In the genomic region with DNA sequence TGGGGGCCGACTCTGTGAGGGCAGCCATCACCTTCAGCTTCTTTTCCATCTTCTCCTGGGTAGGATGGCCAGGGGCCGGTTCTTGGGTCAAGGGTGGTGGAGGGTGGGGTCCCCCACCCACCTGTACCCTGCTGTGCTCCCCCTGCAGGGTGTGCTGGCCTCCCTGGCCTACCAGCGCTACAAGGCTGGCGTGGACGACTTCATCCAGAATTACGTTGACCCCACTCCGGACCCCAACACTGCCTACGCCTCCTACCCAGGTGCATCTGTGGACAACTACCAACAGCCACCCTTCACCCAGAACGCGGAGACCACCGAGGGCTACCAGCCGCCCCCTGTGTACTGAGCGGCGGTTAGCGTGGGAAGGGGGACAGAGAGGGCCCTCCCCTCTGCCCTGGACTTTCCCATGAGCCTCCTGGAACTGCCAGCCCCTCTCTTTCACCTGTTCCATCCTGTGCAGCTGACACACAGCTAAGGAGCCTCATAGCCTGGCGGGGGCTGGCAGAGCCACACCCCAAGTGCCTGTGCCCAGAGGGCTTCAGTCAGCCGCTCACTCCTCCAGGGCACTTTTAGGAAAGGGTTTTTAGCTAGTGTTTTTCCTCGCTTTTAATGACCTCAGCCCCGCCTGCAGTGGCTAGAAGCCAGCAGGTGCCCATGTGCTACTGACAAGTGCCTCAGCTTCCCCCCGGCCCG, we compare ENCODE assay signal across 12 cellular contexts. TPM values are rescaled to one million over a fixed set of nuclear protein-coding genes. Genes with fewer than 3 reads are reported as not detected.
DNase-seq lines count a peak whose midpoint lies in the region; ATAC-seq, FAIRE-seq and TF ChIP-seq lines count a peak whose summit lies in the region.
"Not testable (repeated sequence)": the region's sequence is repeated elsewhere in the genome, so short reads cannot be mapped to it uniquely, and the experiment has no call there.
"Had no signal": no experiment of that assay in that cellular context is flagged by ENCODE, and none has a peak within 500 bp of the region (broad histone marks: within the 10 kb centered on the region; RNA-seq: fewer than 3 reads in every experiment).

No MANE protein-coding gene starts in this region.

- intact Hi-C loops in HCT116 (cut with micrococcal nuclease); activated CD4-positive, alpha-beta T cell treated with anti-CD3 and anti-CD28 coated beads, Interleukin-2, amount 10 ng/mL, durations not matched to agents 24 days and 14 days (cut with micrococcal nuclease); K562 (cut with micrococcal nuclease); left ventricle myocardium inferior (cut with micrococcal nuclease): not testable (repeated sequence)

- H3K4me3 ChIP-seq in HCT116 (replicated peaks in 1 of 2; ENCODE audit: low read depth in 1 of 2, low read length in 2 of 2); NT2/D1 (ENCODE audit: insufficient read length, low read depth); K562: not testable (repeated sequence)
- peak overlapping the region; percentile 29 for H3K4me3 ChIP-seq in left ventricle myocardium inferior

- not testable (repeated sequence) for H3K9me3 ChIP-seq in HCT116 (ENCODE audit: control insufficient read depth in 1 of 2, insufficient read depth in 1 of 2, low read depth in 1 of 2, low read length in 2 of 2); NT2/D1 (ENCODE audit: insufficient read depth, low read length); K562 (replicated peaks; ENCODE audit: control insufficient read depth, insufficient read depth, low read depth, low read length); left ventricle myocardium inferior (replicated peaks)

- TF ChIP-seq CTCF in C4-2B (conservative IDR thresholded peaks at IDR 0.05); HCT116 (IDR thresholded peaks at IDR 0.05 in 2 of 3, conservative IDR thresholded peaks at IDR 0.05 in 1 of 3; ENCODE audit: borderline replicate concordance in 1 of 3, insufficient read depth in 1 of 3, low read depth in 2 of 3, low read length in 2 of 3); K562 (IDR thresholded peaks at IDR 0.05 in 2 of 3, conservative IDR thresholded peaks at IDR 0.05 in 1 of 3; ENCODE audit: insufficient read depth in 2 of 3, low read depth in 1 of 3, low read length in 3 of 3); left ventricle myocardium inferior (IDR thresholded peaks at IDR 0.05; ENCODE audit: borderline replicate concordance); neural crest cell (conservative IDR thresholded peaks at IDR 0.05): not testable (repeated sequence)

- H3K36me3 Mint-ChIP-seq in activated CD4-positive, alpha-beta T cell treated with anti-CD3 and anti-CD28 coated beads, Interleukin-2, amount 10 ng/mL, durations not matched to agents 24 days and 14 days (ENCODE audit: low read depth) = peaks cover 35% of the 10 kb centered on the region
- H3K36me3 Mint-ChIP-seq in neural crest cell (ENCODE audit: low read depth) = not testable (repeated sequence)

- CTCF ChIA-PET in HCT116 (lab: Charles Lee); K562 (lab: Yijun Ruan, JAX; ENCODE audit: low intra/inter-chr PET ratio): not testable (repeated sequence)

- not testable (repeated sequence) for TF ChIP-seq RAD21 in HCT116 (IDR thresholded peaks at IDR 0.05; ENCODE audit: low read depth); K562 (CRISPR knock-in tag; conservative IDR thresholded peaks at IDR 0.05 in 1 of 2, IDR thresholded peaks at IDR 0.05 in 1 of 2)

- not testable (repeated sequence) for H3K9me2 ChIP-seq in HCT116 (ENCODE audit: insufficient read depth)

- H3K9me1 ChIP-seq in K562 (ENCODE audit: control insufficient read depth, insufficient read depth, low read length) = not testable (repeated sequence)

- 91% methylated on average over 15 of the region's 21 CpGs for WGBS in K562 (ENCODE audit: insufficient coverage, low coverage, missing lambda C conversion rate)

- H3K9ac ChIP-seq in HCT116 (ENCODE audit: low read length) = not testable (repeated sequence)
- H3K9ac ChIP-seq in NT2/D1 (ENCODE audit: insufficient read length, low read depth) = peak overlapping the region; percentile 17
- peak overlapping the region in 1 of 2 experiments; percentile 73; a peak in 2 of 4 replicates for H3K9ac ChIP-seq in K562 (ENCODE audit: insufficient read depth in 1 of 2, low read depth in 2 of 2, low read length in 2 of 2)

- H3K4me1 Mint-ChIP-seq in activated CD4-positive, alpha-beta T cell treated with anti-CD3 and anti-CD28 coated beads, Interleukin-2, amount 10 ng/mL, durations not matched to agents 24 days and 14 days = peaks cover 43% of the 10 kb centered on the region
- H3K4me1 Mint-ChIP-seq in neural crest cell = peaks cover 13% of the 10 kb centered on the region

- H3K4me1 ChIP-seq in HCT116 (ENCODE audit: control insufficient read depth in 1 of 2, insufficient read depth in 2 of 2, low read length in 2 of 2) = peaks cover 16 to 54% of the 10 kb centered on the region in 2 experiments; a peak in 3 of 4 replicates
- peaks cover 48% of the 10 kb centered on the region for H3K4me1 ChIP-seq in NT2/D1 (ENCODE audit: insufficient read depth, insufficient read length)
- peaks cover 18 to 78% of the 10 kb centered on the region in 2 experiments for H3K4me1 ChIP-seq in K562 (replicated peaks in 1 of 2; ENCODE audit: control insufficient read depth in 2 of 2, insufficient read depth in 2 of 2, low read length in 2 of 2)
- peaks cover 87% of the 10 kb centered on the region for H3K4me1 ChIP-seq in left ventricle myocardium inferior

- FAIRE-seq in K562 (lab: Jason Lieb, UNC) = not testable (repeated sequence)

- H3K27me3 Mint-ChIP-seq in activated CD4-positive, alpha-beta T cell treated with anti-CD3 and anti-CD28 coated beads, Interleukin-2, amount 10 ng/mL, durations not matched to agents 24 days and 14 days; neural crest cell (ENCODE audit: low read depth): not testable (repeated sequence)

- peak overlapping the region; percentile 96; the same call in 1 of the 2 replicates for H3K27ac ChIP-seq in C4-2B
- H3K27ac ChIP-seq in HCT116 (ENCODE audit: low read depth, low read length) = peak overlapping the region; percentile 10; the same call in 1 of the 2 replicates
- H3K27ac ChIP-seq in K562 (ENCODE audit: extremely low read depth, low read depth, low read length) = not testable (repeated sequence)
- H3K27ac ChIP-seq in left ventricle myocardium inferior (replicated peaks) = peak overlapping the region; percentile 91
- peak overlapping the region; percentile 97 for H3K27ac ChIP-seq in substantia nigra (ENCODE audit: low read depth, low read length, poor library complexity, severe bottlenecking)

- not testable (repeated sequence) for BruUV-seq in HCT116 (replicated peaks; lab: Mats Ljungman, UMichigan); K562 (replicated peaks; lab: Mats Ljungman, UMichigan)

- not testable (repeated sequence) for DNase-seq in HCT116 (ENCODE audit: low read depth, low spot score); NT2/D1 (ENCODE audit: low read depth, low spot score); activated CD4-positive, alpha-beta T cell treated with anti-CD3 and anti-CD28 coated beads, Interleukin-2, amount 10 ng/mL, durations not matched to agents 24 days and 14 days; K562 (ENCODE audit: extremely low read depth in 1 of 4, low spot score in 3 of 4); left ventricle myocardium inferior; neural crest cell (ENCODE audit: low read depth, low spot score)
- DNase-seq in substantia nigra (lab: John Stamatoyannopoulos, UW) = peak in 1 of 49 donors; percentile 67

- H3K27me3 ChIP-seq in HCT116 (ENCODE audit: insufficient read depth, low read length); NT2/D1 (ENCODE audit: insufficient read depth, insufficient read length); K562 (ENCODE audit: control insufficient read depth in 2 of 2, insufficient read depth in 2 of 2, low read length in 2 of 2); left ventricle myocardium inferior (ENCODE audit: low read depth): not testable (repeated sequence)

- peak overlapping the region; percentile 6; the same call in 1 of the 2 replicates for H3K4me2 ChIP-seq in HCT116 (ENCODE audit: low read length)
- not testable (repeated sequence) for H3K4me2 ChIP-seq in K562 (ENCODE audit: insufficient read depth, low read length)

- not testable (repeated sequence) for H2AFZ ChIP-seq in HCT116 (ENCODE audit: low read depth, low read length, poor library complexity, severe bottlenecking); K562 (ENCODE audit: low read depth, low read length)

- in situ Hi-C loops in K562 (cut with MboI) = loop anchor here (5.0 kb wide), 1 partner anchor 59 kb away; no protein-coding TSS in a partner anchor

- peak overlapping the region; percentile 18 for H3K4me3 Mint-ChIP-seq in activated CD4-positive, alpha-beta T cell treated with anti-CD3 and anti-CD28 coated beads, Interleukin-2, amount 10 ng/mL, durations not matched to agents 24 days and 14 days
- peak overlapping the region; percentile 72 for H3K4me3 Mint-ChIP-seq in neural crest cell

- POLR2A ChIA-PET in HCT116 (lab: Charles Lee) (interaction anchor here (1.0 kb wide), 1 partner anchor 15 kb away, joined by 4 read pairs; the partner anchor contains the start of gene TK1), K562 (lab: Yijun Ruan, JAX) (interaction anchor here (0.7 to 2.4 kb wide), 7 partner anchors 12 to 234 kb away, joined by 3 to 16 read pairs (median 3); partner anchors contain the start of genes AFMID and TK1)

- RAD21 ChIA-PET in HCT116 (lab: Charles Lee; ENCODE audit: low non-redundant PET in 1 of 2, low total read pairs in 2 of 2, uncharacterized antibody in 2 of 2, unreplicated experiment in 2 of 2) = not testable (repeated sequence)

- not testable (repeated sequence) for H3K9me3 Mint-ChIP-seq in activated CD4-positive, alpha-beta T cell treated with anti-CD3 and anti-CD28 coated beads, Interleukin-2, amount 10 ng/mL, durations not matched to agents 24 days and 14 days; neural crest cell

- not testable (repeated sequence) for ATAC-seq in HCT116, K562

- not testable (repeated sequence) for TF ChIP-seq EP300 in K562 (IDR thresholded peaks at IDR 0.05; ENCODE audit: low read length)

- peak overlapping the region; percentile 42 for H3K27ac Mint-ChIP-seq in activated CD4-positive, alpha-beta T cell treated with anti-CD3 and anti-CD28 coated beads, Interleukin-2, amount 10 ng/mL, durations not matched to agents 24 days and 14 days
- H3K27ac Mint-ChIP-seq in neural crest cell (ENCODE audit: unreplicated experiment) = not testable (repeated sequence)

- not testable (repeated sequence) for TF ChIP-seq POLR2A in HCT116 (IDR thresholded peaks at IDR 0.05; ENCODE audit: borderline replicate concordance, extremely low read depth, insufficient read depth, insufficient read length)
- peak; percentile 2; the same call in 1 of the 2 replicates for TF ChIP-seq POLR2A in K562 (conservative IDR thresholded peaks at IDR 0.05)

- not testable (repeated sequence) for H4K20me1 ChIP-seq in HCT116 (ENCODE audit: insufficient read depth)
- peaks cover 17% of the 10 kb centered on the region for H4K20me1 ChIP-seq in K562 (replicated peaks; ENCODE audit: control insufficient read depth, insufficient read depth, low read length)

- peaks cover 30% of the 10 kb centered on the region for H3K79me2 ChIP-seq in HCT116 (ENCODE audit: insufficient read depth, low read length)
- H3K79me2 ChIP-seq in K562 (ENCODE audit: control insufficient read depth, insufficient read depth, low read length) = peaks cover 38% of the 10 kb centered on the region

- H3K36me3 ChIP-seq in HCT116 (ENCODE audit: control insufficient read depth in 1 of 2, insufficient read depth in 2 of 2, low read length in 2 of 2) (peaks cover 25 to 49% of the 10 kb centered on the region in 2 experiments), NT2/D1 (ENCODE audit: insufficient read depth, insufficient read length, low read length) (peaks cover 55% of the 10 kb centered on the region), K562 (ENCODE audit: control insufficient read depth, insufficient read depth, low read length) (peaks cover 73% of the 10 kb centered on the region; the same call in 2 of the 3 replicates), left ventricle myocardium inferior (peaks cover 18% of the 10 kb centered on the region)

RNA-seq across cellular contexts. Expression of gene SYNGR2, which starts 3.4 kb away (rescaled TPM):
- total RNA-seq in HCT116 (2021; ENCODE audit: unreplicated experiment) (148 TPM), K562 (2014; rRNA removed) (87.8 and 120 TPM in 2 replicates), K562 (2014; rRNA removed; fragmentation: Illumina TruSeq; extraction: Trizol) (29.7 and 44.9 TPM in 2 replicates), K562 (2015; rRNA removed; fragmentation: Illumina TruSeq; extraction: Trizol) (68.0 and 68.2 TPM in 2 replicates), K562 (2021) (173 and 185 TPM in 2 replicates), left ventricle myocardium inferior (86.9 TPM), neural crest cell (19.3 and 23.0 TPM in 2 replicates)
- 159 and 197 TPM in 2 replicates for polyA plus RNA-seq in HCT116 (2012)
- 123 and 125 TPM in 2 replicates for total RNA-seq in activated CD4-positive, alpha-beta T cell treated with anti-CD3 and anti-CD28 coated beads, Interleukin-2, amount 10 ng/mL, durations not matched to agents 24 days and 14 days
- 68.6 and 254 TPM in 2 replicates for total RNA-seq in K562 (2011; cell fraction: chromatin; rRNA removed; ENCODE audit: low replicate concordance)
- 327 and 339 TPM in 2 replicates for total RNA-seq in K562 (2011; cell fraction: nucleolus; rRNA removed)
- 222 and 253 TPM in 2 replicates for total RNA-seq in K562 (2011; cell fraction: nucleoplasm; rRNA removed)
- polyA plus RNA-seq in K562 (2011; rRNA removed) (159 and 208 TPM in 2 replicates), K562 (2014; fragmentation: Illumina TruSeq; extraction: Trizol) (167 and 172 TPM in 2 replicates), K562 (2014; fragmentation: Nextera tagmentation; extraction: Ambion mirVana) (1 to 10 TPM; 1.4 to 7.6 TPM), K562 (2014; rRNA removed) (140 and 156 TPM in 2 replicates)
- polyA plus RNA-seq in K562 (2011; cell fraction: cytosol; rRNA removed) = 393 and 921 TPM in 2 replicates
- polyA plus RNA-seq in K562 (2011; cell fraction: nucleus; rRNA removed) = 163 and 222 TPM in 2 replicates
- 104 and 149 TPM in 2 replicates for polyA plus RNA-seq in K562 (2012)
- 64.8 and 150 TPM in 2 replicates for polyA minus RNA-seq in K562 (2011; rRNA and poly(A)+ RNA removed)
- 129 and 147 TPM in 2 replicates for polyA minus RNA-seq in K562 (2011; cell fraction: cytosol; rRNA and poly(A)+ RNA removed)
- polyA minus RNA-seq in K562 (2011; cell fraction: nucleus; rRNA and poly(A)+ RNA removed) = 33.9 and 38.4 TPM in 2 replicates

RNA-seq across cellular contexts. Expression of gene TK1, which starts 15.1 kb away (rescaled TPM):
- total RNA-seq in HCT116 (2021; ENCODE audit: unreplicated experiment) (315 TPM), K562 (2014; rRNA removed) (195 and 231 TPM in 2 replicates), K562 (2014; rRNA removed; fragmentation: Illumina TruSeq; extraction: Trizol) (45.0 and 59.5 TPM in 2 replicates), K562 (2015; rRNA removed; fragmentation: Illumina TruSeq; extraction: Trizol) (97.7 and 98.0 TPM in 2 replicates), K562 (2021) (198 TPM in 2 replicates), left ventricle myocardium inferior (1.8 TPM), neural crest cell (48.7 and 53.9 TPM in 2 replicates)
- 372 and 415 TPM in 2 replicates for polyA plus RNA-seq in HCT116 (2012)
- 66.7 and 69.0 TPM in 2 replicates for total RNA-seq in activated CD4-positive, alpha-beta T cell treated with anti-CD3 and anti-CD28 coated beads, Interleukin-2, amount 10 ng/mL, durations not matched to agents 24 days and 14 days
- total RNA-seq in K562 (2011; cell fraction: chromatin; rRNA removed; ENCODE audit: low replicate concordance) = 24.3 and 89.6 TPM in 2 replicates
- 88.4 and 100 TPM in 2 replicates for total RNA-seq in K562 (2011; cell fraction: nucleolus; rRNA removed)
- 53.4 and 62.0 TPM in 2 replicates for total RNA-seq in K562 (2011; cell fraction: nucleoplasm; rRNA removed)
- polyA plus RNA-seq in K562 (2011; rRNA removed) (123 and 130 TPM in 2 replicates), K562 (2014; fragmentation: Illumina TruSeq; extraction: Trizol) (103 and 216 TPM in 2 replicates), K562 (2014; fragmentation: Nextera tagmentation; extraction: Ambion mirVana) (10 to 100 TPM in 1 of 2 experiments, 1 to 10 TPM in 1; 8.4 to 29.9 TPM), K562 (2014; rRNA removed) (192 and 280 TPM in 2 replicates)
- polyA plus RNA-seq in K562 (2011; cell fraction: cytosol; rRNA removed) = 232 and 546 TPM in 2 replicates
- 82.4 and 119 TPM in 2 replicates for polyA plus RNA-seq in K562 (2011; cell fraction: nucleus; rRNA removed)
- 204 and 231 TPM in 2 replicates for polyA plus RNA-seq in K562 (2012)
- polyA minus RNA-seq in K562 (2011; rRNA and poly(A)+ RNA removed) = 86.2 and 149 TPM in 2 replicates
- polyA minus RNA-seq in K562 (2011; cell fraction: cytosol; rRNA and poly(A)+ RNA removed) = 121 and 135 TPM in 2 replicates
- polyA minus RNA-seq in K562 (2011; cell fraction: nucleus; rRNA and poly(A)+ RNA removed) = 32.2 and 35.5 TPM in 2 replicates

RNA-seq across cellular contexts. Expression of gene AFMID, which starts 15.4 kb away (rescaled TPM):
- total RNA-seq in HCT116 (2021; ENCODE audit: unreplicated experiment) (65.8 TPM), K562 (2014; rRNA removed) (68.1 and 101 TPM in 2 replicates), K562 (2014; rRNA removed; fragmentation: Illumina TruSeq; extraction: Trizol) (63.4 and 70.4 TPM in 2 replicates), K562 (2015; rRNA removed; fragmentation: Illumina TruSeq; extraction: Trizol) (61.8 and 62.1 TPM in 2 replicates), K562 (2021) (67.3 and 74.0 TPM in 2 replicates), left ventricle myocardium inferior (22.5 TPM), neural crest cell (38.1 and 41.9 TPM in 2 replicates)
- 71.4 and 82.5 TPM in 2 replicates for polyA plus RNA-seq in HCT116 (2012)
- 31.0 and 33.4 TPM in 2 replicates for total RNA-seq in activated CD4-positive, alpha-beta T cell treated with anti-CD3 and anti-CD28 coated beads, Interleukin-2, amount 10 ng/mL, durations not matched to agents 24 days and 14 days
- total RNA-seq in K562 (2011; cell fraction: chromatin; rRNA removed; ENCODE audit: low replicate concordance) = 125 and 253 TPM in 2 replicates
- total RNA-seq in K562 (2011; cell fraction: nucleolus; rRNA removed) = 134 and 153 TPM in 2 replicates
- 139 and 167 TPM in 2 replicates for total RNA-seq in K562 (2011; cell fraction: nucleoplasm; rRNA removed)
- polyA plus RNA-seq in K562 (2011; rRNA removed) (73.8 and 74.4 TPM in 2 replicates), K562 (2014; fragmentation: Illumina TruSeq; extraction: Trizol) (119 and 133 TPM in 2 replicates), K562 (2014; fragmentation: Nextera tagmentation; extraction: Ambion mirVana) (100 to 1,000 TPM in 1 of 2 experiments, 10 to 100 TPM in 1; 80.3 to 188 TPM), K562 (2014; rRNA removed) (95.7 and 110 TPM in 2 replicates)
- 85.6 and 94.0 TPM in 2 replicates for polyA plus RNA-seq in K562 (2011; cell fraction: cytosol; rRNA removed)
- 83.1 and 130 TPM in 2 replicates for polyA plus RNA-seq in K562 (2011; cell fraction: nucleus; rRNA removed)
- 61.5 and 73.9 TPM in 2 replicates for polyA plus RNA-seq in K562 (2012)
- polyA minus RNA-seq in K562 (2011; rRNA and poly(A)+ RNA removed) = 81.4 and 85.1 TPM in 2 replicates
- polyA minus RNA-seq in K562 (2011; cell fraction: cytosol; rRNA and poly(A)+ RNA removed) = 32.2 and 35.0 TPM in 2 replicates
- 27.0 and 36.4 TPM in 2 replicates for polyA minus RNA-seq in K562 (2011; cell fraction: nucleus; rRNA and poly(A)+ RNA removed)

RNA-seq across cellular contexts. Expression of gene C17orf99, which starts 25.6 kb away (rescaled TPM):
- total RNA-seq in HCT116 (2021; ENCODE audit: unreplicated experiment) = not detected
- polyA plus RNA-seq in HCT116 (2012) = not detected in 2 replicates
- total RNA-seq in activated CD4-positive, alpha-beta T cell treated with anti-CD3 and anti-CD28 coated beads, Interleukin-2, amount 10 ng/mL, durations not matched to agents 24 days and 14 days = not detected in 2 replicates
- total RNA-seq in K562 (2011; cell fraction: chromatin; rRNA removed; ENCODE audit: low replicate concordance) = 66.4 and 86.5 TPM in 2 replicates
- total RNA-seq in K562 (2011; cell fraction: nucleolus; rRNA removed) = 51.9 and 66.7 TPM in 2 replicates
- 36.2 and 47.7 TPM in 2 replicates for total RNA-seq in K562 (2011; cell fraction: nucleoplasm; rRNA removed)
- total RNA-seq in K562 (2014; rRNA removed) = 16.8 and 17.3 TPM in 2 replicates
- total RNA-seq in K562 (2014; rRNA removed; fragmentation: Illumina TruSeq; extraction: Trizol) = 7.1 and 7.5 TPM in 2 replicates
- 4.0 and 5.8 TPM in 2 replicates for total RNA-seq in K562 (2015; rRNA removed; fragmentation: Illumina TruSeq; extraction: Trizol)
- 16.4 and 18.9 TPM in 2 replicates for total RNA-seq in K562 (2021)
- 15.9 and 16.2 TPM in 2 replicates for polyA plus RNA-seq in K562 (2011; rRNA removed)
- 11.8 and 31.5 TPM in 2 replicates for polyA plus RNA-seq in K562 (2011; cell fraction: cytosol; rRNA removed)
- polyA plus RNA-seq in K562 (2011; cell fraction: nucleus; rRNA removed) = 30.9 and 68.9 TPM in 2 replicates
- polyA plus RNA-seq in K562 (2012) = 4.7 and 6.4 TPM in 2 replicates
- polyA plus RNA-seq in K562 (2014; fragmentation: Illumina TruSeq; extraction: Trizol) = 14.3 and 20.0 TPM in 2 replicates
- 1 to 10 TPM; 4.1 to 7.7 TPM for polyA plus RNA-seq in K562 (2014; fragmentation: Nextera tagmentation; extraction: Ambion mirVana)
- polyA plus RNA-seq in K562 (2014; rRNA removed) = 16.4 and 19.9 TPM in 2 replicates
- polyA minus RNA-seq in K562 (2011; rRNA and poly(A)+ RNA removed) = 2.7 and 10.0 TPM in 2 replicates
- polyA minus RNA-seq in K562 (2011; cell fraction: cytosol; rRNA and poly(A)+ RNA removed) = 6.5 and 11.1 TPM in 2 replicates
- 5.6 and 11.8 TPM in 2 replicates for polyA minus RNA-seq in K562 (2011; cell fraction: nucleus; rRNA and poly(A)+ RNA removed)
- total RNA-seq in left ventricle myocardium inferior = not detected
- total RNA-seq in neural crest cell = not detected in 2 replicates
- total RNA-seq: lung microvascular endothelial cell, omental fat pad, SK-MEL-5 had no signal
- polyA plus RNA-seq: AG04450 had no signal

RNA-seq across cellular contexts. Expression of gene TMC8, which starts 41.2 kb away (rescaled TPM):
- total RNA-seq in HCT116 (2021; ENCODE audit: unreplicated experiment) (7.8 TPM), K562 (2014; rRNA removed) (4.8 TPM in 2 replicates), K562 (2014; rRNA removed; fragmentation: Illumina TruSeq; extraction: Trizol) (1.0 and 1.3 TPM in 2 replicates), K562 (2015; rRNA removed; fragmentation: Illumina TruSeq; extraction: Trizol) (1.3 TPM in 2 replicates), K562 (2021) (8.3 and 10.3 TPM in 2 replicates), left ventricle myocardium inferior (1.3 TPM), neural crest cell (0.71 and 0.79 TPM in 2 replicates)
- 4.7 and 6.0 TPM in 2 replicates for polyA plus RNA-seq in HCT116 (2012)
- total RNA-seq in activated CD4-positive, alpha-beta T cell treated with anti-CD3 and anti-CD28 coated beads, Interleukin-2, amount 10 ng/mL, durations not matched to agents 24 days and 14 days = 231 and 234 TPM in 2 replicates
- 23.0 and 64.6 TPM in 2 replicates for total RNA-seq in K562 (2011; cell fraction: chromatin; rRNA removed; ENCODE audit: low replicate concordance)
- total RNA-seq in K562 (2011; cell fraction: nucleolus; rRNA removed) = 33.3 and 43.0 TPM in 2 replicates
- 24.9 and 26.8 TPM in 2 replicates for total RNA-seq in K562 (2011; cell fraction: nucleoplasm; rRNA removed)
- polyA plus RNA-seq in K562 (2011; rRNA removed) (3.5 and 6.1 TPM in 2 replicates), K562 (2014; fragmentation: Illumina TruSeq; extraction: Trizol) (2.8 and 5.7 TPM in 2 replicates), K562 (2014; fragmentation: Nextera tagmentation; extraction: Ambion mirVana) (under 1 TPM; 0.13 to 0.21 TPM), K562 (2014; rRNA removed) (4.1 and 10.9 TPM in 2 replicates)
- 1.9 and 10.1 TPM in 2 replicates for polyA plus RNA-seq in K562 (2011; cell fraction: cytosol; rRNA removed)
- 15.8 and 47.9 TPM in 2 replicates for polyA plus RNA-seq in K562 (2011; cell fraction: nucleus; rRNA removed)
- 7.4 and 8.2 TPM in 2 replicates for polyA plus RNA-seq in K562 (2012)
- 2.4 and 2.5 TPM in 2 replicates for polyA minus RNA-seq in K562 (2011; rRNA and poly(A)+ RNA removed)
- polyA minus RNA-seq in K562 (2011; cell fraction: cytosol; rRNA and poly(A)+ RNA removed) = 2.2 and 4.6 TPM in 2 replicates
- 9.6 and 12.8 TPM in 2 replicates for polyA minus RNA-seq in K562 (2011; cell fraction: nucleus; rRNA and poly(A)+ RNA removed)
- polyA plus RNA-seq: AG04450 had no signal
